Comparison of ENCODE assay signal across 26 cellular contexts in genomic region chr17:17367931-17368330, GRCh38.
A peak's percentile ranks its signal among the peaks of the same experiment; 100 is the strongest.
DNase-seq lines count a peak whose midpoint lies in the region; ATAC-seq and TF ChIP-seq lines count a peak whose summit lies in the region.
"Had no signal": no experiment of that assay in that cellular context is flagged by ENCODE, and none has a peak within 500 bp of the region (broad histone marks: within the 10 kb centered on the region; RNA-seq: fewer than 3 reads in every experiment).

No MANE protein-coding gene starts in this region.

- ATAC-seq in Right ventricle myocardium superior (ENCODE audit: poor library complexity) (no peak), upper lobe of right lung (no peak)
- ATAC-seq: HepG2 had no signal

- no peak overlapping the region for H3K27ac Mint-ChIP-seq in glutamatergic neuron (ENCODE audit: unreplicated experiment)
- H3K27ac Mint-ChIP-seq: CD4-positive, alpha-beta memory T cell; H9; HFFc6 had no signal

- H3K27ac ChIP-seq in mesenchymal stem cell (ENCODE audit: low read length, poor library complexity, severe bottlenecking): no peak overlapping the region
- H3K27ac ChIP-seq in upper lobe of right lung: no peak overlapping the region
- H3K27ac ChIP-seq in colonic mucosa: no peak overlapping the region
- H3K27ac ChIP-seq: BLaER1 treated with 17β-estradiol and CSF1 and Interleukin-3, amounts not matched to agents 10 nM and 100 nM; GM23248; HL-60; RWPE1; SJCRH30 had no signal

- TF ChIP-seq CTCF in glutamatergic neuron (IDR thresholded peaks at IDR 0.05; ENCODE audit: partially characterized antibody, unreplicated experiment) (no peak), upper lobe of right lung (IDR thresholded peaks at IDR 0.05) (no peak), colonic mucosa (IDR thresholded peaks at IDR 0.05) (no peak)

- no peak overlapping the region for H2AK5ac ChIP-seq in mesenchymal stem cell (ENCODE audit: low read length, severe bottlenecking)

- H3K23ac ChIP-seq in mesenchymal stem cell (ENCODE audit: low read length in 2 of 2): no peak overlapping the region

- H3K14ac ChIP-seq in mesenchymal stem cell (ENCODE audit: low read length in 2 of 2): no peak overlapping the region

- H3K4me1 ChIP-seq in mesenchymal stem cell (ENCODE audit: control insufficient read depth, insufficient read depth, low read depth, low read length) (no peaks in the 10 kb centered on the region), upper lobe of right lung (peaks cover 11% of the 10 kb centered on the region), colonic mucosa (no peaks in the 10 kb centered on the region)

- H4K91ac ChIP-seq in mesenchymal stem cell (ENCODE audit: low read length): no peak overlapping the region

- no peak overlapping the region for H3K4ac ChIP-seq in mesenchymal stem cell (ENCODE audit: low read depth in 1 of 2, low read length in 2 of 2)

- no peak overlapping the region for H3K4me2 ChIP-seq in mesenchymal stem cell (ENCODE audit: low read length, poor library complexity, severe bottlenecking)
- H3K4me2 ChIP-seq: BLaER1 treated with 17β-estradiol and CSF1 and Interleukin-3, amounts not matched to agents 10 nM and 100 nM had no signal

- H2BK5ac ChIP-seq in mesenchymal stem cell (ENCODE audit: low read depth, low read length, poor library complexity, severe bottlenecking): no peak overlapping the region

- peaks cover 5% of the 10 kb centered on the region for H3K27me3 Mint-ChIP-seq in glutamatergic neuron (ENCODE audit: unreplicated experiment)

- H3K9ac ChIP-seq in mesenchymal stem cell (ENCODE audit: low read length) (no peak overlapping the region), colonic mucosa (ENCODE audit: low read depth in 2 of 2, low read length in 2 of 2) (no peak overlapping the region)
- H3K9ac ChIP-seq: BLaER1 treated with 17β-estradiol and CSF1 and Interleukin-3, amounts not matched to agents 10 nM and 100 nM; GM23248 had no signal

- 84% methylated on average over 4 of the region's 5 CpGs for WGBS in mesenchymal stem cell

- peaks cover 3 to 60% of the 10 kb centered on the region in 2 experiments for H3K27me3 ChIP-seq in mesenchymal stem cell (ENCODE audit: control insufficient read depth in 1 of 2, insufficient read depth in 1 of 2, low read length in 2 of 2)
- H3K27me3 ChIP-seq in upper lobe of right lung: no peaks in the 10 kb centered on the region
- H3K27me3 ChIP-seq in colonic mucosa: no peaks in the 10 kb centered on the region
- H3K27me3 ChIP-seq: BLaER1 treated with 17β-estradiol and CSF1 and Interleukin-3, amounts not matched to agents 10 nM and 100 nM; SJCRH30 had no signal

- no peak overlapping the region for H2BK12ac ChIP-seq in mesenchymal stem cell (ENCODE audit: low read length in 2 of 2)

- H3K4me3 ChIP-seq in mesenchymal stem cell (ENCODE audit: insufficient read depth in 1 of 2, low read depth in 1 of 2, low read length in 2 of 2) (no peak overlapping the region), upper lobe of right lung (no peak overlapping the region), colonic mucosa (no peak overlapping the region)
- H3K4me3 ChIP-seq: BLaER1 treated with 17β-estradiol and CSF1 and Interleukin-3, amounts not matched to agents 10 nM and 100 nM; GM23248; SJCRH30 had no signal

- peak overlapping the region; percentile 23 for H4K8ac ChIP-seq in mesenchymal stem cell (ENCODE audit: low read length)

- no peak overlapping the region for H3K4me3 Mint-ChIP-seq in glutamatergic neuron (ENCODE audit: unreplicated experiment)
- H3K4me3 Mint-ChIP-seq: CD4-positive, alpha-beta memory T cell; H9; HFFc6 had no signal

- H3K4me1 Mint-ChIP-seq in glutamatergic neuron (ENCODE audit: low read depth, unreplicated experiment): peaks cover 17% of the 10 kb centered on the region

- no peaks in the 10 kb centered on the region for H3K36me3 ChIP-seq in mesenchymal stem cell (ENCODE audit: control insufficient read depth in 1 of 2, insufficient read depth in 2 of 2, low read depth in 1 of 2, low read length in 2 of 2)
- H3K36me3 ChIP-seq in upper lobe of right lung: no peaks in the 10 kb centered on the region
- no peaks in the 10 kb centered on the region for H3K36me3 ChIP-seq in colonic mucosa
- H3K36me3 ChIP-seq: BLaER1 treated with 17β-estradiol and CSF1 and Interleukin-3, amounts not matched to agents 10 nM and 100 nM; SJCRH30 had no signal

- H3K9me3 ChIP-seq in mesenchymal stem cell (ENCODE audit: control insufficient read depth, low read length): peaks cover 4% of the 10 kb centered on the region
- no peaks in the 10 kb centered on the region for H3K9me3 ChIP-seq in upper lobe of right lung
- H3K9me3 ChIP-seq in colonic mucosa: no peaks in the 10 kb centered on the region

- no peak overlapping the region for H2BK15ac ChIP-seq in mesenchymal stem cell (ENCODE audit: low read depth, poor library complexity, severe bottlenecking)

- H3K79me1 ChIP-seq in mesenchymal stem cell (replicated peaks; ENCODE audit: low read length, poor library complexity, severe bottlenecking): no peaks in the 10 kb centered on the region

- DNase-seq in Right ventricle myocardium superior (peak; percentile 24), cardiac septum (ENCODE audit: low spot score) (no peak), glutamatergic neuron (peak; percentile 1), mesenchymal stem cell (no peak), upper lobe of right lung (peak; percentile 30), retina (no peak), colonic mucosa (no peak)
- no peak for DNase-seq in effector CD8-positive, alpha-beta T cell (lab: John Stamatoyannopoulos, UW)
- DNase-seq: 8988T; Calu3; CD4-positive, alpha-beta memory T cell; DMS153; GM23248; H9; HFFc6; KG1; NCI-H1092; NCI-H1436; NCI-H1930; NCI-H774; NK-92 treated with Interleukin-12 subunit alpha and Interleukin-12 subunit beta, amount 100 ng/mL, for 24 hours; SJCRH30 had no signal

- H3K9me3 Mint-ChIP-seq in glutamatergic neuron (ENCODE audit: unreplicated experiment): peaks cover 12% of the 10 kb centered on the region
- H3K9me3 Mint-ChIP-seq: CD4-positive, alpha-beta memory T cell; H9 had no signal

- no peak overlapping the region for H2BK120ac ChIP-seq in mesenchymal stem cell (ENCODE audit: low read depth, low read length)

- intact Hi-C loops in Right ventricle myocardium superior (cut with DNase I) (no loop called here), cardiac septum (cut with DNase I) (no loop called here), upper lobe of right lung (cut with DNase I) (no loop called here), colonic mucosa (cut with DNase I) (no loop called here)

- peaks cover 8% of the 10 kb centered on the region for H3K36me3 Mint-ChIP-seq in glutamatergic neuron (ENCODE audit: unreplicated experiment)
- H3K36me3 Mint-ChIP-seq: CD4-positive, alpha-beta memory T cell had no signal

- H2AFZ ChIP-seq in mesenchymal stem cell (ENCODE audit: low read depth, low read length): no peak overlapping the region
- H2AFZ ChIP-seq: GM23248 had no signal

- H3K18ac ChIP-seq in mesenchymal stem cell (ENCODE audit: low read depth in 1 of 2, low read length in 2 of 2): no peak overlapping the region

Comparison
In these comparisons a context has a peak if more than half of its experiments do, and no peak if none do; other contexts are left out.
1. DNase-seq: peak in Right ventricle myocardium superior (single experiment), glutamatergic neuron (single experiment) and upper lobe of right lung (single experiment); none in cardiac septum (single experiment), mesenchymal stem cell (single experiment), effector CD8-positive, alpha-beta T cell (single experiment), retina (single experiment) and colonic mucosa (single experiment).